11 cellular contexts compared by ENCODE assay signal in the genomic region with DNA sequence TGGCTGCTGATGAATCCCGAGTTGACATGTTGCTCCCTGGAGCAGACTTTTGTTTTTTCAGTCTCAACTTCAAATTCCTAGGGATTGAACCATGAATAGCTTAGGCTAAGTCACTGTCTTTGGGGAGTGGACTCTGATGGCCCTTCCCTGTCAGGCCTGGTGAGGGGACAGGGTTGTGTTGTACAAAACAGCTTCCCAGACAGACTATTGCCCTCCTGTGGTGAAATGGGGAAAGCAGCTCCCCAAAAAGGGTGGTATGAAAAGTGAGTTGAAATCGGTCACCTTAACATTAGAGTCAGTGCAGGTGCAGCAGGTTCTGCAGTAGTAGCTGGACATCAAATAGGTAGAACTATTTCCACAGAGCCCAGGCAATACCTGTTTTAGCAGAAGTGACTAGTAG.
DNase-seq lines count a peak whose midpoint lies in the region; ATAC-seq and TF ChIP-seq lines count a peak whose summit lies in the region.
"Had no signal": no experiment of that assay in that cellular context is flagged by ENCODE, and none has a peak within 500 bp of the region (broad histone marks: within the 10 kb centered on the region; RNA-seq: fewer than 3 reads in every experiment).

No MANE protein-coding gene starts in this region.

- H3K9me3 ChIP-seq in GM23248 (ENCODE audit: low read depth) (no peaks in the 10 kb centered on the region), RWPE2 (ENCODE audit: severe bottlenecking) (no peaks in the 10 kb centered on the region), MG63 (no peaks in the 10 kb centered on the region)

- TF ChIP-seq CTCF in AG10803 (conservative IDR thresholded peaks at IDR 0.05; ENCODE audit: low read length): peak; percentile 17; the same call in 1 of the 2 replicates
- peak; percentile 25 for TF ChIP-seq CTCF in RWPE2 (IDR thresholded peaks at IDR 0.05; ENCODE audit: poor library complexity, severe bottlenecking)
- TF ChIP-seq CTCF in glutamatergic neuron (IDR thresholded peaks at IDR 0.05; ENCODE audit: partially characterized antibody, unreplicated experiment): peak; percentile 39

- H3K27me3 Mint-ChIP-seq in glutamatergic neuron (ENCODE audit: unreplicated experiment): no peaks in the 10 kb centered on the region
- no peaks in the 10 kb centered on the region for H3K27me3 Mint-ChIP-seq in activated CD8-positive, alpha-beta T cell treated with anti-CD3 and anti-CD28 coated beads, Interleukin-2, amount 10 ng/mL, durations not matched to agents 7 days and 5 days (ENCODE audit: low read depth)
- H3K27me3 Mint-ChIP-seq: activated CD8-positive, alpha-beta T cell treated with anti-CD3 and anti-CD28 coated beads for 36 hours had no signal

- H3K27me3 ChIP-seq in GM23248 (replicated peaks; ENCODE audit: insufficient read depth): no peaks in the 10 kb centered on the region
- H3K27me3 ChIP-seq in RWPE2 (ENCODE audit: insufficient read depth, poor library complexity, severe bottlenecking): no peaks in the 10 kb centered on the region
- H3K27me3 ChIP-seq in MG63: no peaks in the 10 kb centered on the region

- CTCF ChIA-PET in activated CD8-positive, alpha-beta T cell treated with anti-CD3 and anti-CD28 coated beads, Interleukin-2, amount 10 ng/mL, durations not matched to agents 7 days and 5 days (lab: Charles Lee): no interaction called here

- no peak for ATAC-seq in RWPE2 (ENCODE audit: low read depth)
- ATAC-seq in activated CD8-positive, alpha-beta T cell treated with anti-CD3 and anti-CD28 coated beads, Interleukin-2, amount 10 ng/mL, durations not matched to agents 7 days and 5 days: no peak
- ATAC-seq: activated CD8-positive, alpha-beta T cell treated with anti-CD3 and anti-CD28 coated beads for 36 hours; sciatic nerve had no signal

- no peaks in the 10 kb centered on the region for H4K20me1 ChIP-seq in GM23248 (ENCODE audit: insufficient read depth)

- 49 to 51% methylated on average over 2 of the region's 2 CpGs for WGBS in GM23248 (ENCODE audit: low coverage in 1 of 2, low lambda C conversion rate in 2 of 2, missing lambda C conversion rate in 2 of 2), 2 experiments

- H3K4me3 Mint-ChIP-seq in glutamatergic neuron (ENCODE audit: unreplicated experiment): no peak overlapping the region
- no peak overlapping the region for H3K4me3 Mint-ChIP-seq in activated CD8-positive, alpha-beta T cell treated with anti-CD3 and anti-CD28 coated beads, Interleukin-2, amount 10 ng/mL, durations not matched to agents 7 days and 5 days
- H3K4me3 Mint-ChIP-seq: activated CD8-positive, alpha-beta T cell treated with anti-CD3 and anti-CD28 coated beads for 36 hours had no signal

- DNase-seq in AG10803 (ENCODE audit: low read depth): no peak
- peak; percentile 6 for DNase-seq in GM23248
- DNase-seq in RWPE2 (ENCODE audit: low spot score): no peak
- DNase-seq in glutamatergic neuron: peak; percentile 36
- DNase-seq in NCI-H446 treated with DMSO at 0.1 percent for 48 hours (lab: John Stamatoyannopoulos, UW): no peak
- no peak for DNase-seq in MG63
- DNase-seq in OCI-M2 (lab: John Stamatoyannopoulos, UW; ENCODE audit: unreplicated experiment): no peak
- DNase-seq in activated CD8-positive, alpha-beta T cell treated with anti-CD3 and anti-CD28 coated beads, Interleukin-2, amount 10 ng/mL, durations not matched to agents 7 days and 5 days: no peak
- DNase-seq: activated CD8-positive, alpha-beta T cell treated with anti-CD3 and anti-CD28 coated beads for 36 hours; trophoblast cell had no signal

- no peak overlapping the region for H2AFZ ChIP-seq in GM23248

- H3K4me2 ChIP-seq in GM23248 (ENCODE audit: unreplicated experiment): no peak overlapping the region

- no peaks in the 10 kb centered on the region for H3K9me2 ChIP-seq in GM23248 (ENCODE audit: insufficient read depth)

- H3K36me3 ChIP-seq in GM23248 (ENCODE audit: low read depth) (no peaks in the 10 kb centered on the region), RWPE2 (ENCODE audit: low read depth) (no peaks in the 10 kb centered on the region), MG63 (no peaks in the 10 kb centered on the region)

- H3K27ac Mint-ChIP-seq in glutamatergic neuron (ENCODE audit: unreplicated experiment): no peak overlapping the region
- no peak overlapping the region for H3K27ac Mint-ChIP-seq in activated CD8-positive, alpha-beta T cell treated with anti-CD3 and anti-CD28 coated beads, Interleukin-2, amount 10 ng/mL, durations not matched to agents 7 days and 5 days
- H3K27ac Mint-ChIP-seq: activated CD8-positive, alpha-beta T cell treated with anti-CD3 and anti-CD28 coated beads for 36 hours had no signal

- H3K4me1 ChIP-seq in GM23248 (ENCODE audit: insufficient read depth) (no peaks in the 10 kb centered on the region), RWPE2 (ENCODE audit: insufficient read depth, poor library complexity, severe bottlenecking) (no peaks in the 10 kb centered on the region)

- H3K4me3 ChIP-seq in AG10803 (ENCODE audit: low read length) (no peak overlapping the region), GM23248 (no peak overlapping the region), RWPE2 (ENCODE audit: severe bottlenecking) (no peak overlapping the region), MG63 (no peak overlapping the region)

- H3K4me1 Mint-ChIP-seq in glutamatergic neuron (ENCODE audit: low read depth, unreplicated experiment): no peaks in the 10 kb centered on the region
- H3K4me1 Mint-ChIP-seq in activated CD8-positive, alpha-beta T cell treated with anti-CD3 and anti-CD28 coated beads, Interleukin-2, amount 10 ng/mL, durations not matched to agents 7 days and 5 days (ENCODE audit: low read depth): no peaks in the 10 kb centered on the region

- in situ Hi-C loops in GM23248 (cut with MboI): no loop called here

- POLR2A ChIA-PET in activated CD8-positive, alpha-beta T cell treated with anti-CD3 and anti-CD28 coated beads, Interleukin-2, amount 10 ng/mL, durations not matched to agents 7 days and 5 days (lab: Charles Lee): no interaction called here

- no peaks in the 10 kb centered on the region for H3F3A ChIP-seq in GM23248 (ENCODE audit: insufficient read depth)

- no peaks in the 10 kb centered on the region for H3K9me3 Mint-ChIP-seq in glutamatergic neuron (ENCODE audit: unreplicated experiment)
- H3K9me3 Mint-ChIP-seq in activated CD8-positive, alpha-beta T cell treated with anti-CD3 and anti-CD28 coated beads, Interleukin-2, amount 10 ng/mL, durations not matched to agents 7 days and 5 days (ENCODE audit: insufficient read depth): peaks cover 15% of the 10 kb centered on the region

- no peaks in the 10 kb centered on the region for H3K36me3 Mint-ChIP-seq in glutamatergic neuron (ENCODE audit: unreplicated experiment)
- H3K36me3 Mint-ChIP-seq in activated CD8-positive, alpha-beta T cell treated with anti-CD3 and anti-CD28 coated beads, Interleukin-2, amount 10 ng/mL, durations not matched to agents 7 days and 5 days (ENCODE audit: low read depth): no peaks in the 10 kb centered on the region

- no peak overlapping the region for H3K9ac ChIP-seq in GM23248

- H3K79me2 ChIP-seq in GM23248 (ENCODE audit: insufficient read depth): no peaks in the 10 kb centered on the region

- H3K27ac ChIP-seq in GM23248: no peak overlapping the region
- no peak overlapping the region for H3K27ac ChIP-seq in RWPE2 (ENCODE audit: poor library complexity, severe bottlenecking)

Comparison
In these comparisons a context has a peak if more than half of its experiments do, and no peak if none do; other contexts are left out.
1. DNase-seq: peak in GM23248 (single experiment) and glutamatergic neuron (single experiment); none in AG10803 (single experiment), RWPE2 (single experiment), NCI-H446 treated with DMSO at 0.1 percent for 48 hours (single experiment), MG63 (single experiment), OCI-M2 (single experiment) and activated CD8-positive, alpha-beta T cell treated with anti-CD3 and anti-CD28 coated beads, Interleukin-2, amount 10 ng/mL, durations not matched to agents 7 days and 5 days (single experiment).
2. Peak in every context shown above with its lines, with median percentiles within 50 percentile points of each other: CTCF ChIP-seq.